9 cellular contexts compared by ENCODE assay signal in genomic region chr22:29414951-29415591, GRCh38. TPM values are rescaled to one million over a fixed set of nuclear protein-coding genes. Genes with fewer than 3 reads are reported as not detected.
DNase-seq lines count a peak whose midpoint lies in the region; ATAC-seq and TF ChIP-seq lines count a peak whose summit lies in the region.
"Not testable (repeated sequence)": the region's sequence is repeated elsewhere in the genome, so short reads cannot be mapped to it uniquely, and the experiment has no call there.
"Had no signal": no experiment of that assay in that cellular context is flagged by ENCODE, and none has a peak within 500 bp of the region (broad histone marks: within the 10 kb centered on the region; RNA-seq: fewer than 3 reads in every experiment).

No MANE protein-coding gene starts in this region.

- not testable (repeated sequence) for H3K36me3 ChIP-seq in Caco-2 (ENCODE audit: control insufficient read depth, insufficient read depth, low read length); left lung; skeletal muscle tissue (ENCODE audit: control insufficient read depth in 3 of 3, insufficient read depth in 3 of 3, low read length in 3 of 3)

- peak; percentile 80 to 88 (median 84) for ATAC-seq in T-cell (replicated peaks in 1 of 4)
- peak; percentile 75 for ATAC-seq in left lung

- H3K27me3 Mint-ChIP-seq in Caco-2 (ENCODE audit: insufficient read depth, unreplicated experiment); T-cell: not testable (repeated sequence)

- CTCF ChIA-PET in Caco-2 (lab: Charles Lee); T-cell (lab: Charles Lee): not testable (repeated sequence)

- H3K4me1 ChIP-seq in Caco-2, left lung: not testable (repeated sequence)
- peaks cover 5 to 12% (median 6%) of the 10 kb centered on the region in 3 donors for H3K4me1 ChIP-seq in skeletal muscle tissue (ENCODE audit: control insufficient read depth in 3 of 3, insufficient read depth in 3 of 3, low read length in 3 of 3)

- peak overlapping the region; percentile 61 to 76 (median 71) for H3K9ac ChIP-seq in skeletal muscle tissue (ENCODE audit: low read depth in 1 of 3, low read length in 3 of 3)

- not testable (repeated sequence) for H3K27ac Mint-ChIP-seq in Caco-2 (ENCODE audit: unreplicated experiment)
- H3K27ac Mint-ChIP-seq in T-cell, result peak overlapping the region; percentile 96 to 99

- not testable (repeated sequence) for H3K9me3 ChIP-seq in Caco-2; left lung; skeletal muscle tissue (ENCODE audit: control insufficient read depth in 3 of 3, low read length in 3 of 3)

- H3K9me3 Mint-ChIP-seq in Caco-2 (ENCODE audit: unreplicated experiment); T-cell: not testable (repeated sequence)

- intact Hi-C loops in Caco-2 (cut with micrococcal nuclease; ENCODE audit: unreplicated experiment); dorsolateral prefrontal cortex (cut with DNase I); left lung (cut with DNase I): not testable (repeated sequence)

- POLR2A ChIA-PET in Caco-2 (lab: Charles Lee); T-cell (lab: Charles Lee): not testable (repeated sequence)

- H3K36me3 Mint-ChIP-seq in Caco-2 (ENCODE audit: insufficient read depth, unreplicated experiment); T-cell: not testable (repeated sequence)

- H3K27me3 ChIP-seq in Caco-2 (replicated peaks; ENCODE audit: control insufficient read depth, insufficient read depth, low read length); dorsolateral prefrontal cortex; left lung; skeletal muscle tissue (ENCODE audit: control insufficient read depth in 3 of 3, insufficient read depth in 3 of 3, low read length in 3 of 3): not testable (repeated sequence)

- H3K27ac ChIP-seq in dorsolateral prefrontal cortex (peak overlapping the region in 1 of 59 donors; percentile 28), left lung (peak overlapping the region; percentile 66 to 80), skeletal muscle tissue (ENCODE audit: low read depth, low read length) (peak overlapping the region; percentile 51)

- BruUV-seq in Caco-2 (replicated peaks; lab: Mats Ljungman, UMichigan), result not testable (repeated sequence)

- not testable (repeated sequence) for DNase-seq in Caco-2, dorsolateral prefrontal cortex
- peak; percentile 61 for DNase-seq in Jurkat, Clone E6-1 (ENCODE audit: low read depth, low spot score)
- DNase-seq in T-cell (peak; percentile 8 to 54 (median 34)), activated T-cell treated with anti-CD3 and anti-CD28 coated beads for 4 hours (peak; percentile 61), left lung (peak in 1 of 2 donors; percentile 35)
- peak; percentile 52 for DNase-seq in stimulated activated naive CD4-positive, alpha-beta T cell treated with Interleukin-2 at 50 U/mL for 16 hours (lab: John Stamatoyannopoulos, UW)

- peak overlapping the region; percentile 49 for H3K4me3 Mint-ChIP-seq in Caco-2 (ENCODE audit: unreplicated experiment)
- H3K4me3 Mint-ChIP-seq in T-cell, result peak overlapping the region; percentile 78 to 97 (median 92)

- not testable (repeated sequence) for H3K4me3 ChIP-seq in Caco-2 (ENCODE audit: low read depth, low read length)
- H3K4me3 ChIP-seq in Jurkat, Clone E6-1 (ENCODE audit: low read length), result peak overlapping the region; percentile 60
- H3K4me3 ChIP-seq in dorsolateral prefrontal cortex (peak overlapping the region in 51 of 59 donors; percentile 2 to 60 (median 39)), left lung (peak overlapping the region; percentile 16 to 47), skeletal muscle tissue (ENCODE audit: low read length in 3 of 3) (peak overlapping the region; percentile 69 to 86 (median 76))

- not testable (repeated sequence) for TF ChIP-seq CTCF in Caco-2 (IDR thresholded peaks at IDR 0.05; ENCODE audit: insufficient read depth in 1 of 2, low read depth in 1 of 2, low read length in 1 of 2, severe bottlenecking in 1 of 2, unreplicated experiment in 1 of 2); dorsolateral prefrontal cortex (IDR thresholded peaks at IDR 0.05 in 54 of 56, conservative IDR thresholded peaks at IDR 0.05 in 2 of 56; ENCODE audit: low read depth in 1 of 56, partially characterized antibody in 56 of 56); left lung (IDR thresholded peaks at IDR 0.05)

- H3K4me1 Mint-ChIP-seq in Caco-2 (ENCODE audit: low read depth, unreplicated experiment), result not testable (repeated sequence)
- H3K4me1 Mint-ChIP-seq in T-cell, result peaks cover 17 to 27% (median 19%) of the 10 kb centered on the region in 3 donors

RNA-seq across cellular contexts. Expression of gene RFPL1, which starts 23.3 kb away (rescaled TPM):
- total RNA-seq in Caco-2 (2022) (not detected in 2 replicates), T-cell (under 1 TPM in 1 of 5 donors, not detected in 4; 0.22 TPM), dorsolateral prefrontal cortex (1 to 10 TPM in 4 of 120 experiments, under 1 TPM in 37, not detected in 79; 0.31 to 1.4 (median 0.56) TPM), left lung (not detected), skeletal muscle tissue (not detected)
- not detected for polyA plus RNA-seq in Jurkat, Clone E6-1 (2012; ENCODE audit: insufficient read depth, insufficient read length)
- total RNA-seq: foreskin keratinocyte had no signal
- polyA plus RNA-seq: foreskin keratinocyte had no signal

RNA-seq across cellular contexts. Expression of gene AP1B1, which starts 26.7 kb away (rescaled TPM):
- total RNA-seq in Caco-2 (2022) (101 and 102 TPM in 2 replicates), T-cell (10 to 100 TPM; 41.1 to 49.5 (median 47.1) TPM), dorsolateral prefrontal cortex (100 to 1,000 TPM in 6 of 120 experiments, 10 to 100 TPM in 114; 62.6 to 104 (median 87.0) TPM), left lung (10 to 100 TPM; 71.6 to 99.1 TPM), skeletal muscle tissue (23.0 TPM)
- polyA plus RNA-seq in Jurkat, Clone E6-1 (2012; ENCODE audit: insufficient read depth, insufficient read length), result 42.2 TPM
